Comparison of ENCODE assay signal across 1 cellular context in the genomic region with DNA sequence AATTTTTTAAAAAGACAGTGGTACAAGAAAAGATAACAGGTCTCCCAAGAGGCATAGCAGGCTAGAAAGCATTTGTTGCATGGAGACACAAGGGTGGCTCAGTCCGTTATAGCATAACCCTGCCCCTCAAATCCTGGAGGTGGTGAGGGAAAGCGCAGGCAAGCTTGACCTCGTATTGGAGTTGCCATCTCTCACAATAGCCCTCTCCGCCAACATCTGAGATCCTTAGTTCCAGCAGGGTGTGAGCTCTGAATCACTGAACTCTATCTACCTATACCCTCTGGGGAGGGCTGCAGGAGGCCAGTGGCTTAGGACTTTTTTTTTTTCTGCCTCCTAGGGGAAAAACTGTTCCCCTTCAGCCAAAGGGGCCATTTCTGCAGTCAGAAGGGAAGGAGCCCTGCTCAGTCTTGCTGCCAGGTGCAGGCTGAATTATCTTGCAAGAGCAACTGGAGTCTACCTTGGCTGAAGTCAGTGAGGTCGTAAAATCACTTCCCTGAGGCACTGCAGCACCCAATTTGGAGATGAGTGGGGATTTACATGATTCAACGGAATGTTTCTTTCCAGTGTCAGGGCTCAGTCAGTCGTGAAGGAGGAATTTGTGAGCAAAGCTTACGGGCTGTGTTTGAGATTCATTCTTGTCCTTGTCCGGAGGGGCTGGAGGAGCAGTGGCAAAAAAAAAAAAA.
TF ChIP-seq lines count a peak whose summit lies in the region.

No MANE protein-coding gene starts in this region.

TF ChIP-seq in IMR-90, 13 proteins besides CTCF, POLR2A, EP300 and RAD21 (continued from another document):
- TF ChIP-seq CEBPB (IDR thresholded peaks at IDR 0.05; ENCODE audit: low read depth, low read length) (no peak), FOS (IDR thresholded peaks at IDR 0.05; ENCODE audit: low read depth, low read length) (no peak), RCOR1 (IDR thresholded peaks at IDR 0.05; ENCODE audit: insufficient replicate concordance, low read length) (no peak), NFE2L2 (IDR thresholded peaks at IDR 0.05; ENCODE audit: low read depth, low read length) (no peak), CHD1 (IDR thresholded peaks at IDR 0.05; ENCODE audit: low read depth, low read length) (no peak)
- TF ChIP-seq, protein P1, sequence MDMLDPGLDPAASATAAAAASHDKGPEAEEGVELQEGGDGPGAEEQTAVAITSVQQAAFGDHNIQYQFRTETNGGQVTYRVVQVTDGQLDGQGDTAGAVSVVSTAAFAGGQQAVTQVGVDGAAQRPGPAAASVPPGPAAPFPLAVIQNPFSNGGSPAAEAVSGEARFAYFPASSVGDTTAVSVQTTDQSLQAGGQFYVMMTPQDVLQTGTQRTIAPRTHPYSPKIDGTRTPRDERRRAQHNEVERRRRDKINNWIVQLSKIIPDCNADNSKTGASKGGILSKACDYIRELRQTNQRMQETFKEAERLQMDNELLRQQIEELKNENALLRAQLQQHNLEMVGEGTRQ (IDR thresholded peaks at IDR 0.05; ENCODE audit: low read depth, low read length), result no peak
